Comparison of ENCODE assay signal across 17 cellular contexts in the genomic region with DNA sequence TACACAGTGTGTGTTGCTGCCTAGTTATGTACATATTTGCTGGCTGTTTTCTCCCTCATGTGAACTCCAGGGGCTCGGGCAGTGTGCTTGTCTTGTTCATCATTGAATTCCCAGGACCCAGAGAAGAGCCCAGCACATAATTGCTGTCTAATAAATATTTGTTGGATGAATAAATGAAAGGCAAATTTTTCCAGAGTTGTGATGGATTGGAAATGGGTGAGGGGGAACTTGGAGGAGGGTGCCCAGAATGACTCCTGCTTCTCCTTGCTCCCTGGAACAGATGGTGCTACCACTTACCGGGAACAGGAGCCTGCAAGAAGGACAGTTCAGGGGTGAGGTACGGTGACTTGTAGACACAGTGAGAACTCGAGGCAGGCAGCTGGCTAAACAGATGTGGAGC.
A peak's percentile ranks its signal among the peaks of the same experiment; 100 is the strongest.
DNase-seq lines count a peak whose midpoint lies in the region; ATAC-seq and TF ChIP-seq lines count a peak whose summit lies in the region.
"Had no signal": no experiment of that assay in that cellular context is flagged by ENCODE, and none has a peak within 500 bp of the region (broad histone marks: within the 10 kb centered on the region; RNA-seq: fewer than 3 reads in every experiment).

No MANE protein-coding gene starts in this region.

- no peak for TF ChIP-seq EP300 in SK-N-SH (IDR thresholded peaks at IDR 0.05; ENCODE audit: borderline replicate concordance in 1 of 2, low read depth in 1 of 2, low read length in 1 of 2)

- H4K20me1 ChIP-seq in SK-N-SH (ENCODE audit: insufficient read depth): no peaks in the 10 kb centered on the region
- H4K20me1 ChIP-seq: BLaER1 treated with 17β-estradiol and CSF1 and Interleukin-3, amounts not matched to agents 10 nM and 100 nM had no signal

- H3K27ac ChIP-seq in endodermal cell (ENCODE audit: low read depth, low read length): no peak overlapping the region
- no peak overlapping the region for H3K27ac ChIP-seq in SK-N-SH (ENCODE audit: low read depth in 2 of 2, low read length in 1 of 2)
- H3K27ac ChIP-seq: 22Rv1; BLaER1 treated with 17β-estradiol and CSF1 and Interleukin-3, amounts not matched to agents 10 nM and 100 nM had no signal

- TF ChIP-seq CTCF in endodermal cell (conservative IDR thresholded peaks at IDR 0.05) (no peak), type B pancreatic cell (conservative IDR thresholded peaks at IDR 0.05) (no peak), SK-N-SH (IDR thresholded peaks at IDR 0.05) (no peak)

- no peak overlapping the region for H3K9ac ChIP-seq in endodermal cell (ENCODE audit: extremely low read depth, low read length, poor library complexity, severe bottlenecking)
- H3K9ac ChIP-seq in SK-N-SH: no peak overlapping the region
- H3K9ac ChIP-seq: BLaER1 treated with 17β-estradiol and CSF1 and Interleukin-3, amounts not matched to agents 10 nM and 100 nM had no signal

- no peak for ATAC-seq in HG03520 (IDR thresholded peaks at IDR 0.05; ENCODE audit: unreplicated experiment)
- ATAC-seq: CD8-positive, alpha-beta T cell; HCT116 had no signal

- H2AFZ ChIP-seq in SK-N-SH (ENCODE audit: low read depth): no peak overlapping the region

- CTCF ChIA-PET in SK-N-SH (lab: Yijun Ruan, JAX): no interaction called here

- DNase-seq in DMS 273 (lab: John Stamatoyannopoulos, UW; ENCODE audit: unreplicated experiment): peak; percentile 30
- DNase-seq in DMS 273 treated with DMSO at 0.1 percent for 48 hours (lab: John Stamatoyannopoulos, UW): no peak
- DNase-seq in endodermal cell: peak; percentile 15
- DNase-seq in mucosa of gallbladder (ENCODE audit: low spot score): peak; percentile 4
- DNase-seq in type B pancreatic cell (ENCODE audit: extremely low spot score, unreplicated experiment): peak; percentile 1
- DNase-seq in SK-N-SH: no peak
- DNase-seq in inferior parietal cortex (ENCODE audit: extremely low spot score): no peak
- DNase-seq: Calu3; CD8-positive, alpha-beta T cell; GOT3; H7; HFFc6 had no signal

- no peaks in the 10 kb centered on the region for H3K4me1 ChIP-seq in endodermal cell (ENCODE audit: control insufficient read depth, insufficient read depth, low read length)
- no peaks in the 10 kb centered on the region for H3K4me1 ChIP-seq in SK-N-SH (ENCODE audit: control insufficient read depth in 1 of 2, insufficient read depth in 2 of 2, low read depth in 1 of 2, low read length in 1 of 2)

- H3F3A ChIP-seq in SK-N-SH (replicated peaks; ENCODE audit: insufficient read depth): no peaks in the 10 kb centered on the region

- POLR2A ChIA-PET in SK-N-SH (lab: Yijun Ruan, JAX): no interaction called here

- H3K4me3 ChIP-seq in endodermal cell (ENCODE audit: low read length) (no peak overlapping the region), SK-N-SH (ENCODE audit: low read depth in 2 of 2, low read length in 1 of 2) (no peak overlapping the region)
- H3K4me3 ChIP-seq: BLaER1 treated with 17β-estradiol and CSF1 and Interleukin-3, amounts not matched to agents 10 nM and 100 nM had no signal

- H3K9me3 Mint-ChIP-seq in endodermal cell (no peaks in the 10 kb centered on the region), type B pancreatic cell (no peaks in the 10 kb centered on the region)
- H3K9me3 Mint-ChIP-seq: CD8-positive, alpha-beta T cell had no signal

- H3K27ac Mint-ChIP-seq in endodermal cell: no peak overlapping the region
- H3K27ac Mint-ChIP-seq in type B pancreatic cell: no peak overlapping the region
- H3K27ac Mint-ChIP-seq: B cell; CD8-positive, alpha-beta T cell; HFFc6 had no signal

- H3K79me2 ChIP-seq in SK-N-SH (ENCODE audit: insufficient read depth): no peaks in the 10 kb centered on the region

- no peak overlapping the region for H3K4me2 ChIP-seq in SK-N-SH
- H3K4me2 ChIP-seq: BLaER1 treated with 17β-estradiol and CSF1 and Interleukin-3, amounts not matched to agents 10 nM and 100 nM had no signal

- H3K27me3 Mint-ChIP-seq in endodermal cell (ENCODE audit: insufficient read depth) (peaks cover 2% of the 10 kb centered on the region), type B pancreatic cell (peaks cover 11% of the 10 kb centered on the region)

- H3K36me3 ChIP-seq in endodermal cell (ENCODE audit: control insufficient read depth, insufficient read depth, low read length) (no peaks in the 10 kb centered on the region), SK-N-SH (replicated peaks in 1 of 2; ENCODE audit: control insufficient read depth in 1 of 2, insufficient read depth in 2 of 2, low read length in 1 of 2) (no peaks in the 10 kb centered on the region)
- H3K36me3 ChIP-seq: BLaER1 treated with 17β-estradiol and CSF1 and Interleukin-3, amounts not matched to agents 10 nM and 100 nM had no signal

- H3K4me3 Mint-ChIP-seq in endodermal cell (no peak overlapping the region), type B pancreatic cell (no peak overlapping the region)
- H3K4me3 Mint-ChIP-seq: B cell; CD8-positive, alpha-beta T cell; HFFc6 had no signal

- no peaks in the 10 kb centered on the region for H3K9me3 ChIP-seq in endodermal cell (ENCODE audit: control insufficient read depth, low read length)
- no peaks in the 10 kb centered on the region for H3K9me3 ChIP-seq in SK-N-SH
- H3K9me3 ChIP-seq: BLaER1 treated with 17β-estradiol and CSF1 and Interleukin-3, amounts not matched to agents 10 nM and 100 nM had no signal

- H3K36me3 Mint-ChIP-seq in endodermal cell (ENCODE audit: low read depth) (no peaks in the 10 kb centered on the region), type B pancreatic cell (no peaks in the 10 kb centered on the region)
- H3K36me3 Mint-ChIP-seq: CD8-positive, alpha-beta T cell had no signal

- no peaks in the 10 kb centered on the region for H3K4me1 Mint-ChIP-seq in endodermal cell
- H3K4me1 Mint-ChIP-seq in type B pancreatic cell (ENCODE audit: unreplicated experiment): no peaks in the 10 kb centered on the region
- H3K4me1 Mint-ChIP-seq: B cell had no signal

- H3K9me2 ChIP-seq in SK-N-SH: no peaks in the 10 kb centered on the region

- no peaks in the 10 kb centered on the region for H3K27me3 ChIP-seq in endodermal cell (ENCODE audit: control insufficient read depth, insufficient read depth, low read length, poor library complexity, severe bottlenecking)
- no peaks in the 10 kb centered on the region for H3K27me3 ChIP-seq in SK-N-SH (ENCODE audit: insufficient read depth)
- H3K27me3 ChIP-seq: BLaER1 treated with 17β-estradiol and CSF1 and Interleukin-3, amounts not matched to agents 10 nM and 100 nM had no signal

- no peak for TF ChIP-seq RAD21 in SK-N-SH (IDR thresholded peaks at IDR 0.05; ENCODE audit: low read length)

- WGBS in endodermal cell (ENCODE audit: insufficient coverage in 1 of 2, insufficient read length in 1 of 2), 2 experiments: 86 to 90% methylated on average over 3 to 4 of the region's 4 CpGs
- WGBS in SK-N-SH (ENCODE audit: low lambda C conversion rate): 17% methylated on average over 4 of the region's 4 CpGs

TF ChIP-seq in SK-N-SH, 30 proteins besides CTCF, POLR2A, EP300 and RAD21:
- no peak for TF ChIP-seq FOXM1 (IDR thresholded peaks at IDR 0.05; ENCODE audit: low read depth)
- no peak for TF ChIP-seq RXRA (IDR thresholded peaks at IDR 0.05; ENCODE audit: borderline replicate concordance, low read depth)
- TF ChIP-seq TAF1 (IDR thresholded peaks at IDR 0.05; ENCODE audit: borderline replicate concordance, low read depth, low read length): no peak
- TF ChIP-seq, protein P1, sequence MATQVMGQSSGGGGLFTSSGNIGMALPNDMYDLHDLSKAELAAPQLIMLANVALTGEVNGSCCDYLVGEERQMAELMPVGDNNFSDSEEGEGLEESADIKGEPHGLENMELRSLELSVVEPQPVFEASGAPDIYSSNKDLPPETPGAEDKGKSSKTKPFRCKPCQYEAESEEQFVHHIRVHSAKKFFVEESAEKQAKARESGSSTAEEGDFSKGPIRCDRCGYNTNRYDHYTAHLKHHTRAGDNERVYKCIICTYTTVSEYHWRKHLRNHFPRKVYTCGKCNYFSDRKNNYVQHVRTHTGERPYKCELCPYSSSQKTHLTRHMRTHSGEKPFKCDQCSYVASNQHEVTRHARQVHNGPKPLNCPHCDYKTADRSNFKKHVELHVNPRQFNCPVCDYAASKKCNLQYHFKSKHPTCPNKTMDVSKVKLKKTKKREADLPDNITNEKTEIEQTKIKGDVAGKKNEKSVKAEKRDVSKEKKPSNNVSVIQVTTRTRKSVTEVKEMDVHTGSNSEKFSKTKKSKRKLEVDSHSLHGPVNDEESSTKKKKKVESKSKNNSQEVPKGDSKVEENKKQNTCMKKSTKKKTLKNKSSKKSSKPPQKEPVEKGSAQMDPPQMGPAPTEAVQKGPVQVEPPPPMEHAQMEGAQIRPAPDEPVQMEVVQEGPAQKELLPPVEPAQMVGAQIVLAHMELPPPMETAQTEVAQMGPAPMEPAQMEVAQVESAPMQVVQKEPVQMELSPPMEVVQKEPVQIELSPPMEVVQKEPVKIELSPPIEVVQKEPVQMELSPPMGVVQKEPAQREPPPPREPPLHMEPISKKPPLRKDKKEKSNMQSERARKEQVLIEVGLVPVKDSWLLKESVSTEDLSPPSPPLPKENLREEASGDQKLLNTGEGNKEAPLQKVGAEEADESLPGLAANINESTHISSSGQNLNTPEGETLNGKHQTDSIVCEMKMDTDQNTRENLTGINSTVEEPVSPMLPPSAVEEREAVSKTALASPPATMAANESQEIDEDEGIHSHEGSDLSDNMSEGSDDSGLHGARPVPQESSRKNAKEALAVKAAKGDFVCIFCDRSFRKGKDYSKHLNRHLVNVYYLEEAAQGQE (IDR thresholded peaks at IDR 0.05; ENCODE audit: low read depth, low read length): no peak
- TF ChIP-seq, protein P2, sequence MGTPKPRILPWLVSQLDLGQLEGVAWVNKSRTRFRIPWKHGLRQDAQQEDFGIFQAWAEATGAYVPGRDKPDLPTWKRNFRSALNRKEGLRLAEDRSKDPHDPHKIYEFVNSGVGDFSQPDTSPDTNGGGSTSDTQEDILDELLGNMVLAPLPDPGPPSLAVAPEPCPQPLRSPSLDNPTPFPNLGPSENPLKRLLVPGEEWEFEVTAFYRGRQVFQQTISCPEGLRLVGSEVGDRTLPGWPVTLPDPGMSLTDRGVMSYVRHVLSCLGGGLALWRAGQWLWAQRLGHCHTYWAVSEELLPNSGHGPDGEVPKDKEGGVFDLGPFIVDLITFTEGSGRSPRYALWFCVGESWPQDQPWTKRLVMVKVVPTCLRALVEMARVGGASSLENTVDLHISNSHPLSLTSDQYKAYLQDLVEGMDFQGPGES (IDR thresholded peaks at IDR 0.05; ENCODE audit: low read depth, low read length): no peak
- no peak for TF ChIP-seq NFIC (IDR thresholded peaks at IDR 0.05; ENCODE audit: borderline replicate concordance)
- no peak for TF ChIP-seq CHD2 (IDR thresholded peaks at IDR 0.05; ENCODE audit: low read length, partially characterized antibody)
- TF ChIP-seq FOSL2 (IDR thresholded peaks at IDR 0.05; ENCODE audit: borderline replicate concordance, low read depth): no peak
- TF ChIP-seq NRF1 (IDR thresholded peaks at IDR 0.05; ENCODE audit: low read depth, low read length): no peak

Comparison
In these comparisons a context has a peak if more than half of its experiments do, and no peak if none do; other contexts are left out.
1. DNase-seq: peak in DMS 273 (single experiment), endodermal cell (single experiment), mucosa of gallbladder (single experiment) and type B pancreatic cell (single experiment); none in DMS 273 treated with DMSO at 0.1 percent for 48 hours (single experiment), SK-N-SH (single experiment) and inferior parietal cortex (single experiment).